1 cellular context compared by ENCODE assay signal in the genomic region with DNA sequence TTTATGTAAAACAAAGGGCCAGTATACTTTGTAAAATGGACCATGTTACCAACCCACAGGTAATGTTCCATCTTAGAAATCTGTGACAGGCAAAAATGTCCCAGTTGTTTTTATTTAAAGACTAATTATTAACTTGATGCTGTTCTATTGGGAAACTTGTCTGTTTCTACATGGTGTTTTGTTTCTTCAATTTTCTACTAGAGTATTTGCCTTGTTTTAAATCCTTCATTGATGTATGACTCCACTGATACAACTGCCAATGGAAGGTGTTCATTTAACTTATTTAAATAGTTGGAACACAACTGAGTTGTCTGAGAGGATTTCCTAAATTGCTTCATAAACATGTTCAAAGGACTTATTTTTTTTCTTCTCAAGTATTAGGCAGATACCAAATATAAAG.
TF ChIP-seq lines count a peak whose summit lies in the region.

No MANE protein-coding gene starts in this region.

TF ChIP-seq in A549, 52 proteins besides CTCF, POLR2A, EP300 and RAD21 (continued from another document):
- TF ChIP-seq ZFP36 (IDR thresholded peaks at IDR 0.05; ENCODE audit: borderline replicate concordance, partially characterized antibody) (no peak), GATA3 (IDR thresholded peaks at IDR 0.05; ENCODE audit: borderline replicate concordance) (no peak), HOXB5 (CRISPR knock-in tag; IDR thresholded peaks at IDR 0.05) (no peak), NPAS2 (CRISPR knock-in tag; IDR thresholded peaks at IDR 0.05; ENCODE audit: borderline replicate concordance) (no peak), CBX8 (IDR thresholded peaks at IDR 0.05) (no peak), TFCP2L1 (CRISPR knock-in tag; IDR thresholded peaks at IDR 0.05) (no peak), ESRRA (IDR thresholded peaks at IDR 0.05; ENCODE audit: borderline replicate concordance, low read length) (no peak), EHMT2 (IDR thresholded peaks at IDR 0.05; ENCODE audit: low read depth) (no peak), ZNF302 (CRISPR knock-in tag; IDR thresholded peaks at IDR 0.05) (no peak), KDM1A (IDR thresholded peaks at IDR 0.05; ENCODE audit: low read depth) (no peak), BHLHE40 (IDR thresholded peaks at IDR 0.05; ENCODE audit: low read depth, low read length) (no peak), HOXB13 (CRISPR knock-in tag; IDR thresholded peaks at IDR 0.05; ENCODE audit: low read depth) (no peak)
- TF ChIP-seq, protein P1, sequence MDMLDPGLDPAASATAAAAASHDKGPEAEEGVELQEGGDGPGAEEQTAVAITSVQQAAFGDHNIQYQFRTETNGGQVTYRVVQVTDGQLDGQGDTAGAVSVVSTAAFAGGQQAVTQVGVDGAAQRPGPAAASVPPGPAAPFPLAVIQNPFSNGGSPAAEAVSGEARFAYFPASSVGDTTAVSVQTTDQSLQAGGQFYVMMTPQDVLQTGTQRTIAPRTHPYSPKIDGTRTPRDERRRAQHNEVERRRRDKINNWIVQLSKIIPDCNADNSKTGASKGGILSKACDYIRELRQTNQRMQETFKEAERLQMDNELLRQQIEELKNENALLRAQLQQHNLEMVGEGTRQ (IDR thresholded peaks at IDR 0.05): no peak
- TF ChIP-seq, protein P2, sequence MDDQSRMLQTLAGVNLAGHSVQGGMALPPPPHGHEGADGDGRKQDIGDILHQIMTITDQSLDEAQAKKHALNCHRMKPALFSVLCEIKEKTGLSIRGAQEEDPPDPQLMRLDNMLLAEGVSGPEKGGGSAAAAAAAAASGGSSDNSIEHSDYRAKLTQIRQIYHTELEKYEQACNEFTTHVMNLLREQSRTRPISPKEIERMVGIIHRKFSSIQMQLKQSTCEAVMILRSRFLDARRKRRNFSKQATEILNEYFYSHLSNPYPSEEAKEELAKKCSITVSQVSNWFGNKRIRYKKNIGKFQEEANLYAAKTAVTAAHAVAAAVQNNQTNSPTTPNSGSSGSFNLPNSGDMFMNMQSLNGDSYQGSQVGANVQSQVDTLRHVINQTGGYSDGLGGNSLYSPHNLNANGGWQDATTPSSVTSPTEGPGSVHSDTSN (IDR thresholded peaks at IDR 0.05): no peak
